In the genomic region with DNA sequence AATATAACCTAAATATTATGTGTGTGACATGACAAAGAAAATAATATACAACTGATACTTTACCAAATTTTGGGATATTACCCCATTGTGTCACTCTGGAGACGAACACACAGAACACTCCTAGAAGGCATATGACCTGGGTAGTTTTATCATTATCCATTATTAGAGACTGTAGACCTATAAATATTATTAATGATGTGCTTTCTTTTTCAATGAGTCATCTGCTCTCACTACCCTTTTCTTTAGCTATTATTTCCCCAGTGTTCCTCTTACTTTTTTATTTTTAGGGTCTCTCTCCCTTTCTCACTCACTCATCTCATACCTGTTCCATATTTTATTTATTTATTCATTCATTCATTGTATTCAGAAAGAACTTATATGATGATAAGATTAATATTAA, we compare ENCODE assay signal across 14 cellular contexts.
DNase-seq lines count a peak whose midpoint lies in the region; ATAC-seq and TF ChIP-seq lines count a peak whose summit lies in the region.
"Had no signal": no experiment of that assay in that cellular context is flagged by ENCODE, and none has a peak within 500 bp of the region (broad histone marks: within the 10 kb centered on the region; RNA-seq: fewer than 3 reads in every experiment).

No MANE protein-coding gene starts in this region.

- in situ Hi-C loops in gastrocnemius medialis (cut with MboI; ENCODE audit: low sequenced_read_pairs in 4 of 4), result no loop called here

- H3K36me3 ChIP-seq in gastrocnemius medialis, result no peaks in the 10 kb centered on the region
- H3K36me3 ChIP-seq: adrenal gland had no signal

- DNase-seq in NOMO-1 treated with DMSO at 0.1 percent for 48 hours (lab: John Stamatoyannopoulos, UW; ENCODE audit: unreplicated experiment), result peak; percentile 39
- DNase-seq in NOMO-1 treated with dmso at 0.1 percent for 144 hours (lab: John Stamatoyannopoulos, UW; ENCODE audit: unreplicated experiment), result no peak
- DNase-seq in NAMALWA (ENCODE audit: low spot score), result peak; percentile 8
- no peak for DNase-seq in immature natural killer cell
- DNase-seq in gastrocnemius medialis, result no peak
- no peak for DNase-seq in C1 segment of cervical spinal cord (lab: John Stamatoyannopoulos, UW)
- no peak for DNase-seq in NCI-H446 treated with DMSO at 0.1 percent for 48 hours (lab: John Stamatoyannopoulos, UW)
- DNase-seq: 8988T, adrenal gland, Caco-2, NCI-H524, T-helper 9 cell had no signal

- H3K27me3 Mint-ChIP-seq in immature natural killer cell (ENCODE audit: low read depth in 3 of 3), result peaks cover 0 to 6% (median 5%) of the 10 kb centered on the region in 3 donors

- TF ChIP-seq CTCF in gastrocnemius medialis (IDR thresholded peaks at IDR 0.05 in 4 of 5, conservative IDR thresholded peaks at IDR 0.05 in 1 of 5), result no peak

- H3K27ac Mint-ChIP-seq in immature natural killer cell, result peak overlapping the region in 5 of 6 donors; percentile 22 to 98 (median 64)

- no peaks in the 10 kb centered on the region for H3K9me3 ChIP-seq in gastrocnemius medialis
- H3K9me3 ChIP-seq: adrenal gland, Caco-2 had no signal

- H3K36me3 Mint-ChIP-seq in immature natural killer cell, result no peaks in the 10 kb centered on the region

- peaks cover 39 to 42% of the 10 kb centered on the region in 2 donors for H3K4me1 Mint-ChIP-seq in immature natural killer cell

- intact Hi-C loops in gastrocnemius medialis (cut with DNase I; ENCODE audit: low total_unique reads), result no loop called here

- no peak overlapping the region for H3K4me3 ChIP-seq in gastrocnemius medialis
- H3K4me3 ChIP-seq: adrenal gland, K562 had no signal

- no peak overlapping the region for H3K4me3 Mint-ChIP-seq in immature natural killer cell

- H3K4me1 ChIP-seq in gastrocnemius medialis, result no peaks in the 10 kb centered on the region
- H3K4me1 ChIP-seq: adrenal gland, Caco-2 had no signal

- ATAC-seq in GM18517 (IDR thresholded peaks at IDR 0.05; ENCODE audit: unreplicated experiment) (peak; percentile 22), gastrocnemius medialis (no peak)
- ATAC-seq: K562 had no signal

- no peak for TF ChIP-seq POLR2A in gastrocnemius medialis (IDR thresholded peaks at IDR 0.05)

- H3K27me3 ChIP-seq in gastrocnemius medialis, result no peaks in the 10 kb centered on the region
- H3K27me3 ChIP-seq: adrenal gland had no signal

- no peaks in the 10 kb centered on the region for H3K9me3 Mint-ChIP-seq in immature natural killer cell

- no peak overlapping the region for H3K27ac ChIP-seq in gastrocnemius medialis
- H3K27ac ChIP-seq: adrenal gland had no signal

Comparison
In these comparisons a context has a peak if more than half of its experiments do, and no peak if none do; other contexts are left out.
1. DNase-seq: peak in NOMO-1 treated with DMSO at 0.1 percent for 48 hours (single experiment) and NAMALWA (single experiment); none in NOMO-1 treated with dmso at 0.1 percent for 144 hours (single experiment), immature natural killer cell (0 of 3), gastrocnemius medialis (0 of 2), C1 segment of cervical spinal cord (0 of 14) and NCI-H446 treated with DMSO at 0.1 percent for 48 hours (single experiment).